In the genomic region with DNA sequence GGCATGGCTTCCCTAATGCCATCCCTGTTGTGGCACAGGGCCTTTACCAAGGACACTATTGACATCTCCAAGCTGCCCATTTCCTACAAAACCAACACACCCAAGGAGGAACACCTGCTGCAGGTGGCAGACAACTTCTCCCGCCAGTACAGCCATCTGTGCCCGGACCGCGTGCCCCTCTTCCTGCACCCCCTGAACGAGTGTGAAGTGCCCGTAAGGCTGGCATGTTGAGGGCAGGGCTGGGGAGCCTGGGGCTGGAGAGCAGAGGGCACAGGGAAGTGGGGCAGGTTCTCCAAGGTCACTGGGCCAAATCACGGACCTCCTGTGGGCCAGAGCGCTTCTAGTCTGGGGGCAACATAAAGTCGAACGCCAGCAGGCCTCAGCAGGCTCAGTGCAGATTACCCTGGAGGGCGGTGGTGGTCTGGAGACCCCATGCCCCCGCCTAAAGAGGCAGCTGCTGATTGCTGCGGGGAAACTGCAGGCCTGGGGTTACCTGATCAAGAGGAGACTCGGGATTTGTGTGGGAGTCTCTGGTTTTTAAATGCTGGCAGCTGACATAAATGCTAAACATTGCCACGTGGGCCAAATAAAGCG, we compare ENCODE assay signal across 33 cellular contexts. TPM values are rescaled to one million over a fixed set of nuclear protein-coding genes. Genes with fewer than 3 reads are reported as not detected.
"Had no signal": no experiment of that assay in that cellular context is flagged by ENCODE, and none has a peak within 500 bp of the region (broad histone marks: within the 10 kb centered on the region; RNA-seq: fewer than 3 reads in every experiment).

No MANE protein-coding gene starts in this region.

- H3K27me3 ChIP-seq: ascending aorta, Peyer's patch had no signal

- H3K4me1 ChIP-seq: ascending aorta, Peyer's patch, SJSA1 had no signal

- H3K36me3 ChIP-seq: ascending aorta, Peyer's patch, SJSA1 had no signal

- H3K9me3 ChIP-seq: ascending aorta, Peyer's patch, SJSA1, SK-N-SH had no signal

- H3K27ac ChIP-seq: ascending aorta, KMS-11, Peyer's patch, SJSA1 had no signal

- H3K4me3 ChIP-seq: ascending aorta, Peyer's patch, SJSA1 had no signal

- ATAC-seq: activated CD8-positive, alpha-beta T cell treated with anti-CD3 and anti-CD28 coated beads for 36 hours; activated T-cell treated with anti-CD3 and anti-CD28 coated beads, Interleukin-2, amount 50 U/mL, for 72 hours; activated T-helper 17 cell treated with anti-CD3 and anti-CD28 coated beads, Interleukin-2, amount 50 U/mL, for 72 hours; PC-3 had no signal

- DNase-seq: activated CD4-positive, alpha-beta T cell treated with anti-CD3 and anti-CD28 coated beads, Interleukin-2, amount 10 ng/mL, durations not matched to agents 24 days and 14 days; activated CD4-positive, alpha-beta T cell treated with anti-CD3 and anti-CD28 coated beads, Interleukin-2, amount 50 U/mL, for 4 hours; activated CD8-positive, alpha-beta T cell treated with anti-CD3 and anti-CD28 coated beads for 36 hours; activated effector memory CD4-positive, alpha-beta T cell treated with anti-CD3 and anti-CD28 coated beads, Interleukin-2, amount 50 U/mL, for 16 hours; activated naive CD4-positive, alpha-beta T cell; activated naive CD4-positive, alpha-beta T cell treated with anti-CD3 and anti-CD28 coated beads, Interleukin-2, amount 50 U/mL, for 16 hours; activated naive CD8-positive, alpha-beta T cell treated with anti-CD3 and anti-CD28 coated beads for 36 hours; activated T-cell treated with anti-CD3 and anti-CD28 coated beads, Interleukin-2, amount 50 U/mL, for 1 hour; activated T-cell treated with anti-CD3 and anti-CD28 coated beads, Interleukin-2, amount 50 U/mL, for 72 hours; amygdala; MM.1S; MV-4-11; NCI-H1092; NCI-H1436 treated with DMSO at 0.1 percent for 48 hours; NCI-H1694 treated with DMSO at 0.1 percent for 48 hours; NCI-H2029; NCI-H345; NCI-H524 treated with DMSO at 0.1 percent for 48 hours; NCI-H748 treated with DMSO at 0.1 percent for 48 hours; NK-92 treated with Interleukin-12 subunit alpha and Interleukin-12 subunit beta, amount 100 ng/mL, for 24 hours; PC-3; RPMI8226; SHP77 treated with DMSO at 0.1 percent for 48 hours; SK-N-SH had no signal

RNA-seq across cellular contexts. Expression of a gene that starts 4.3 kb away (rescaled TPM):
- total RNA-seq: activated CD4-positive, alpha-beta T cell treated with anti-CD3 and anti-CD28 coated beads, Interleukin-2, amount 10 ng/mL, durations not matched to agents 24 days and 14 days; activated CD8-positive, alpha-beta memory T cell treated with anti-CD3 and anti-CD28 coated beads for 36 hours; activated naive CD8-positive, alpha-beta T cell treated with anti-CD3 and anti-CD28 coated beads for 36 hours; activated T-helper 17 cell treated with anti-CD3 and anti-CD28 coated beads, Interleukin-2, amount 50 U/mL, for 72 hours; ascending aorta; cardiac septum; LHCN-M2; NCI-H460; PC-3; Peyer's patch; SJSA1 had no signal

RNA-seq across cellular contexts. Expression of a gene that starts 30.8 kb away (rescaled TPM):
- total RNA-seq: activated CD4-positive, alpha-beta T cell treated with anti-CD3 and anti-CD28 coated beads, Interleukin-2, amount 10 ng/mL, durations not matched to agents 24 days and 14 days; activated CD8-positive, alpha-beta memory T cell treated with anti-CD3 and anti-CD28 coated beads for 36 hours; activated CD8-positive, alpha-beta T cell treated with anti-CD3 and anti-CD28 coated beads for 36 hours; activated naive CD8-positive, alpha-beta T cell treated with anti-CD3 and anti-CD28 coated beads for 36 hours; activated T-helper 17 cell treated with anti-CD3 and anti-CD28 coated beads, Interleukin-2, amount 50 U/mL, for 72 hours; ascending aorta; LHCN-M2; PC-3; SJSA1 had no signal
- polyA plus RNA-seq: SK-N-SH had no signal
